15 cellular contexts compared by ENCODE assay signal in the genomic region with DNA sequence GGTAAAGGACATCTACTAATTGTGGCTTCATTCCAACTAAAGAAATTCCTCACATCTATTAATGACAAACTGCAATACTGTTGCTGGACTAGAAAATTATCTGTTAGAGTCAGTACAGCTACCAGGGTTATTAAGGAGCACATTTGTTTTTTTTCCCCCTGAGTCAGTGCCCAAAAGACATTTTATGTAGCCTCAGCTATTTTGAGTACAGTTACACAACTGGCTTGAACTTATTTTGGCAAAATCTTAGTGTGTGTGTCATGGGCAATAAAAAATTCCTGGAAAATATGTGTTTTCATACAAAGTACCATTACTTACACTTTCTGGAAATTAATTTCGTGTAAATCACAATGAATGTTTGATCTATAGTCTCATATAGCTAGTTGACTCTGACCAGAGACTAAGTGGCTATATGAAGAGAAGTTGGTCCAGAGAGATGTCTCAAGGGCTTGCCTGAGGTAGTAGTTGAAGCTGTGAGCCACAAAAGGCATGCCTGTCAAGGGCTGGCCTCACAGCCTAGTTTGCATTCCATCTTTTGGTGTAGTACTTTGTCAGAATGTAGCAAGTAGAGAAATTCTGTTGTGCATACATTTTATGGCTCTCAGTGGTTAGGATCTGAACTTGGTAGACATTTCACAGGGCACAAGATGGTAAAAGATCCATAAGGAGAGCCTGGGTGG.
DNase-seq lines count a peak whose midpoint lies in the region; ATAC-seq and TF ChIP-seq lines count a peak whose summit lies in the region.
"Had no signal": no experiment of that assay in that cellular context is flagged by ENCODE, and none has a peak within 500 bp of the region (broad histone marks: within the 10 kb centered on the region; RNA-seq: fewer than 3 reads in every experiment).

No MANE protein-coding gene starts in this region.

- no peak overlapping the region for H3K27ac Mint-ChIP-seq in activated naive CD8-positive, alpha-beta T cell treated with anti-CD3 and anti-CD28 coated beads, Interleukin-2, amount 50 U/mL, for 24 hours
- H3K27ac Mint-ChIP-seq: CD4-positive, CD25-positive, alpha-beta regulatory T cell; stimulated activated memory B cell treated with anti-CD40 and anti-IgM and Interleukin-4, amounts not matched to agents 10 μg/mL and 1 μg/mL and 100 μg/mL, for 72 hours had no signal

- ATAC-seq in foreskin keratinocyte (no peak), GM18909 (IDR thresholded peaks at IDR 0.05; ENCODE audit: poor library complexity, unreplicated experiment) (no peak), mucosa of descending colon (no peak)
- no peak for ATAC-seq in activated naive CD8-positive, alpha-beta T cell treated with anti-CD3 and anti-CD28 coated beads, Interleukin-2, amount 50 U/mL, for 24 hours
- ATAC-seq: stimulated activated memory B cell treated with anti-CD40 and anti-IgM and Interleukin-4, amounts not matched to agents 10 μg/mL and 1 μg/mL and 100 μg/mL, for 72 hours had no signal

- WGBS in SK-N-SH (ENCODE audit: low lambda C conversion rate) = 69% methylated on average over 1 of the region's 1 CpG

- H3K4me3 Mint-ChIP-seq in activated naive CD8-positive, alpha-beta T cell treated with anti-CD3 and anti-CD28 coated beads, Interleukin-2, amount 50 U/mL, for 24 hours = no peak overlapping the region
- H3K4me3 Mint-ChIP-seq: stimulated activated memory B cell treated with anti-CD40 and anti-IgM and Interleukin-4, amounts not matched to agents 10 μg/mL and 1 μg/mL and 100 μg/mL, for 72 hours had no signal

- H4K20me1 ChIP-seq in SK-N-SH (ENCODE audit: insufficient read depth) = no peaks in the 10 kb centered on the region

- H3K36me3 ChIP-seq in SK-N-SH (replicated peaks in 1 of 2; ENCODE audit: control insufficient read depth in 1 of 2, insufficient read depth in 2 of 2, low read length in 1 of 2) (no peaks in the 10 kb centered on the region), mucosa of descending colon (ENCODE audit: low read depth) (no peaks in the 10 kb centered on the region)
- H3K36me3 ChIP-seq: SJSA1 had no signal

- H3K9ac ChIP-seq in SK-N-SH = no peak overlapping the region

- TF ChIP-seq CTCF in SK-N-SH (IDR thresholded peaks at IDR 0.05) = no peak
- no peak for TF ChIP-seq CTCF in foreskin keratinocyte (conservative IDR thresholded peaks at IDR 0.05)
- no peak for TF ChIP-seq CTCF in mucosa of descending colon (IDR thresholded peaks at IDR 0.05)

- no peak overlapping the region; the same call in 1 of the 2 replicates for H2AFZ ChIP-seq in SK-N-SH (ENCODE audit: low read depth)

- H3K4me1 ChIP-seq in SK-N-SH (ENCODE audit: control insufficient read depth in 1 of 2, insufficient read depth in 2 of 2, low read depth in 1 of 2, low read length in 1 of 2) = peaks cover 8 to 15% of the 10 kb centered on the region in 2 experiments; a peak in 3 of 4 replicates
- no peaks in the 10 kb centered on the region for H3K4me1 ChIP-seq in foreskin keratinocyte
- H3K4me1 ChIP-seq in mucosa of descending colon (ENCODE audit: low read depth) = no peaks in the 10 kb centered on the region

- peaks cover 9% of the 10 kb centered on the region for H3F3A ChIP-seq in SK-N-SH (replicated peaks; ENCODE audit: insufficient read depth)

- H3K79me2 ChIP-seq in SK-N-SH (ENCODE audit: insufficient read depth) = no peaks in the 10 kb centered on the region

- H3K27me3 Mint-ChIP-seq in activated naive CD8-positive, alpha-beta T cell treated with anti-CD3 and anti-CD28 coated beads, Interleukin-2, amount 50 U/mL, for 24 hours = peaks cover 39% of the 10 kb centered on the region

- H3K9me3 Mint-ChIP-seq in activated naive CD8-positive, alpha-beta T cell treated with anti-CD3 and anti-CD28 coated beads, Interleukin-2, amount 50 U/mL, for 24 hours = no peaks in the 10 kb centered on the region
- H3K9me3 Mint-ChIP-seq: CD4-positive, CD25-positive, alpha-beta regulatory T cell; stimulated activated memory B cell treated with anti-CD40 and anti-IgM and Interleukin-4, amounts not matched to agents 10 μg/mL and 1 μg/mL and 100 μg/mL, for 72 hours had no signal

- DNase-seq in ELR (ENCODE audit: low read depth) (peak; percentile 40), SK-N-SH (no peak), foreskin keratinocyte (peak; percentile 20 to 45), renal cortical epithelial cell (ENCODE audit: low read depth) (peak; percentile 82), mucosa of descending colon (no peak), NCI-H69 (lab: John Stamatoyannopoulos, UW) (no peak)
- DNase-seq in activated naive CD8-positive, alpha-beta T cell treated with anti-CD3 and anti-CD28 coated beads, Interleukin-2, amount 50 U/mL, for 24 hours = no peak
- DNase-seq: amniotic stem cell; CD4-positive, CD25-positive, alpha-beta regulatory T cell; NCI-H1092; NCI-H524 had no signal

- H3K36me3 Mint-ChIP-seq in activated naive CD8-positive, alpha-beta T cell treated with anti-CD3 and anti-CD28 coated beads, Interleukin-2, amount 50 U/mL, for 24 hours (ENCODE audit: low read depth) = no peaks in the 10 kb centered on the region
- H3K36me3 Mint-ChIP-seq: CD4-positive, CD25-positive, alpha-beta regulatory T cell; stimulated activated memory B cell treated with anti-CD40 and anti-IgM and Interleukin-4, amounts not matched to agents 10 μg/mL and 1 μg/mL and 100 μg/mL, for 72 hours had no signal

- H3K9me3 ChIP-seq in SK-N-SH = no peaks in the 10 kb centered on the region
- no peaks in the 10 kb centered on the region for H3K9me3 ChIP-seq in mucosa of descending colon
- H3K9me3 ChIP-seq: SJSA1 had no signal

- no peak for TF ChIP-seq EP300 in SK-N-SH (IDR thresholded peaks at IDR 0.05; ENCODE audit: borderline replicate concordance in 1 of 2, low read depth in 1 of 2, low read length in 1 of 2)

- TF ChIP-seq RAD21 in SK-N-SH (IDR thresholded peaks at IDR 0.05; ENCODE audit: low read length) = no peak

- no peaks in the 10 kb centered on the region for H3K9me2 ChIP-seq in SK-N-SH

- POLR2A ChIA-PET in SK-N-SH (lab: Yijun Ruan, JAX) = interaction anchor here (2.5 kb wide), 1 partner anchor 97 kb away, joined by 10 read pairs; no protein-coding TSS in a partner anchor

- 0 out of 2 replicates have a peak overlapping the region, but pooled peaks have one; percentile 2 for H3K4me2 ChIP-seq in SK-N-SH

- peak overlapping the region in 1 of 2 experiments; percentile 94; a peak in 1 of 4 replicates for H3K27ac ChIP-seq in SK-N-SH (ENCODE audit: low read depth in 2 of 2, low read length in 1 of 2)
- no peak overlapping the region for H3K27ac ChIP-seq in foreskin keratinocyte
- H3K27ac ChIP-seq: HL-60 had no signal

- intact Hi-C loops in mucosa of descending colon (cut with DNase I, micrococcal nuclease) = loop anchor here (10.0 kb wide), 3 partner anchors 92 to 408 kb away; no protein-coding TSS in a partner anchor

- no peaks in the 10 kb centered on the region for H3K27me3 ChIP-seq in SK-N-SH (ENCODE audit: insufficient read depth)
- H3K27me3 ChIP-seq in foreskin keratinocyte = no peaks in the 10 kb centered on the region
- H3K27me3 ChIP-seq: SJSA1 had no signal

- CTCF ChIA-PET in SK-N-SH (lab: Yijun Ruan, JAX) = interaction anchor here (0.6 to 5.5 kb wide), 9 partner anchors 18 to 648 kb away, joined by 3 to 111 read pairs (median 3); a partner anchor contains a TSS

- peaks cover 11% of the 10 kb centered on the region for H3K4me1 Mint-ChIP-seq in activated naive CD8-positive, alpha-beta T cell treated with anti-CD3 and anti-CD28 coated beads, Interleukin-2, amount 50 U/mL, for 24 hours

- H3K4me3 ChIP-seq in SK-N-SH (ENCODE audit: low read depth in 2 of 2, low read length in 1 of 2) (no peak overlapping the region), mucosa of descending colon (no peak overlapping the region)

TF ChIP-seq in SK-N-SH, 30 proteins besides CTCF, POLR2A, EP300 and RAD21 (continues in another document):
- TF ChIP-seq, protein P1, sequence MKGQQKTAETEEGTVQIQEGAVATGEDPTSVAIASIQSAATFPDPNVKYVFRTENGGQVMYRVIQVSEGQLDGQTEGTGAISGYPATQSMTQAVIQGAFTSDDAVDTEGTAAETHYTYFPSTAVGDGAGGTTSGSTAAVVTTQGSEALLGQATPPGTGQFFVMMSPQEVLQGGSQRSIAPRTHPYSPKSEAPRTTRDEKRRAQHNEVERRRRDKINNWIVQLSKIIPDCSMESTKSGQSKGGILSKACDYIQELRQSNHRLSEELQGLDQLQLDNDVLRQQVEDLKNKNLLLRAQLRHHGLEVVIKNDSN (IDR thresholded peaks at IDR 0.05; ENCODE audit: borderline replicate concordance, low read depth) = no peak
- TF ChIP-seq YY1 (IDR thresholded peaks at IDR 0.05; ENCODE audit: low read depth) (no peak), NRF1 (IDR thresholded peaks at IDR 0.05; ENCODE audit: low read depth, low read length) (no peak), SMC3 (IDR thresholded peaks at IDR 0.05; ENCODE audit: low read depth, low read length) (no peak), CHD2 (IDR thresholded peaks at IDR 0.05; ENCODE audit: low read length, partially characterized antibody) (no peak), RFX5 (IDR thresholded peaks at IDR 0.05; ENCODE audit: low read length) (no peak), FOXM1 (IDR thresholded peaks at IDR 0.05; ENCODE audit: low read depth) (no peak), EZH2phosphoT487 (IDR thresholded peaks at IDR 0.05; ENCODE audit: borderline replicate concordance, low read depth) (no peak)
- TF ChIP-seq, protein P2, sequence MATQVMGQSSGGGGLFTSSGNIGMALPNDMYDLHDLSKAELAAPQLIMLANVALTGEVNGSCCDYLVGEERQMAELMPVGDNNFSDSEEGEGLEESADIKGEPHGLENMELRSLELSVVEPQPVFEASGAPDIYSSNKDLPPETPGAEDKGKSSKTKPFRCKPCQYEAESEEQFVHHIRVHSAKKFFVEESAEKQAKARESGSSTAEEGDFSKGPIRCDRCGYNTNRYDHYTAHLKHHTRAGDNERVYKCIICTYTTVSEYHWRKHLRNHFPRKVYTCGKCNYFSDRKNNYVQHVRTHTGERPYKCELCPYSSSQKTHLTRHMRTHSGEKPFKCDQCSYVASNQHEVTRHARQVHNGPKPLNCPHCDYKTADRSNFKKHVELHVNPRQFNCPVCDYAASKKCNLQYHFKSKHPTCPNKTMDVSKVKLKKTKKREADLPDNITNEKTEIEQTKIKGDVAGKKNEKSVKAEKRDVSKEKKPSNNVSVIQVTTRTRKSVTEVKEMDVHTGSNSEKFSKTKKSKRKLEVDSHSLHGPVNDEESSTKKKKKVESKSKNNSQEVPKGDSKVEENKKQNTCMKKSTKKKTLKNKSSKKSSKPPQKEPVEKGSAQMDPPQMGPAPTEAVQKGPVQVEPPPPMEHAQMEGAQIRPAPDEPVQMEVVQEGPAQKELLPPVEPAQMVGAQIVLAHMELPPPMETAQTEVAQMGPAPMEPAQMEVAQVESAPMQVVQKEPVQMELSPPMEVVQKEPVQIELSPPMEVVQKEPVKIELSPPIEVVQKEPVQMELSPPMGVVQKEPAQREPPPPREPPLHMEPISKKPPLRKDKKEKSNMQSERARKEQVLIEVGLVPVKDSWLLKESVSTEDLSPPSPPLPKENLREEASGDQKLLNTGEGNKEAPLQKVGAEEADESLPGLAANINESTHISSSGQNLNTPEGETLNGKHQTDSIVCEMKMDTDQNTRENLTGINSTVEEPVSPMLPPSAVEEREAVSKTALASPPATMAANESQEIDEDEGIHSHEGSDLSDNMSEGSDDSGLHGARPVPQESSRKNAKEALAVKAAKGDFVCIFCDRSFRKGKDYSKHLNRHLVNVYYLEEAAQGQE (IDR thresholded peaks at IDR 0.05; ENCODE audit: low read depth, low read length) = no peak

Comparison
In these comparisons a context has a peak if more than half of its experiments do, and no peak if none do; other contexts are left out.
1. DNase-seq: peak in ELR (single experiment), foreskin keratinocyte (2 of 2) and renal cortical epithelial cell (single experiment); none in SK-N-SH (single experiment), activated naive CD8-positive, alpha-beta T cell treated with anti-CD3 and anti-CD28 coated beads, Interleukin-2, amount 50 U/mL, for 24 hours (single experiment), mucosa of descending colon (0 of 3) and NCI-H69 (single experiment).